In genomic region chr2:42366411-42366810, GRCh38 we compare ENCODE assay signal across 8 cellular contexts.
"Had no signal": no experiment of that assay in that cellular context is flagged by ENCODE, and none has a peak within 500 bp of the region (broad histone marks: within the 10 kb centered on the region; RNA-seq: fewer than 3 reads in every experiment).

No MANE protein-coding gene starts in this region.

- ATAC-seq: HCT116 had no signal

- H3K9me3 ChIP-seq: HAP-1 had no signal

- H2AFZ ChIP-seq: GM23248 had no signal

- H3K36me3 Mint-ChIP-seq: IgD-negative memory B cell had no signal

- DNase-seq: GM23248, GOT3, H7, HFFc6 had no signal

- H3K36me3 ChIP-seq: HAP-1 had no signal

- H3K27ac Mint-ChIP-seq: HFFc6 had no signal

- H3K4me3 Mint-ChIP-seq: HFFc6, IgD-negative memory B cell had no signal

- H3K4me3 ChIP-seq: GM23248, HAP-1 had no signal

- H3K9ac ChIP-seq: GM23248 had no signal

- H3K27ac ChIP-seq: GM23248 had no signal

- H3K9me3 Mint-ChIP-seq: HFFc6, IgD-negative memory B cell had no signal

- FAIRE-seq: HTR-8/SVneo had no signal
